ENCODE assay signal across 11 cellular contexts in genomic region chrX:2401590-2402360, GRCh38.
A peak's percentile ranks its signal among the peaks of the same experiment; 100 is the strongest.
DNase-seq lines count a peak whose midpoint lies in the region; ATAC-seq, FAIRE-seq and TF ChIP-seq lines count a peak whose summit lies in the region.
"Had no signal": no experiment of that assay in that cellular context is flagged by ENCODE, and none has a peak within 500 bp of the region (broad histone marks: within the 10 kb centered on the region; RNA-seq: fewer than 3 reads in every experiment).

No MANE protein-coding gene starts in this region.

- no peak overlapping the region for H3K4me3 ChIP-seq in kidney epithelial cell (ENCODE audit: low read depth, low read length)
- H3K4me3 ChIP-seq in H7 (ENCODE audit: insufficient read depth, low read depth, low read length) = no peak overlapping the region

- no peak overlapping the region for H2BK12ac ChIP-seq in H9 (ENCODE audit: insufficient read length, low read depth, low read length)

- H3K9me3 ChIP-seq in H9 (ENCODE audit: control insufficient read depth, low read depth, low read length) = peaks cover 3% of the 10 kb centered on the region
- H3K9me3 ChIP-seq: neutrophil had no signal

- peaks cover under 1% of the 10 kb centered on the region for H3K79me1 ChIP-seq in H9 (ENCODE audit: insufficient read depth, low read depth, low read length, poor library complexity, severe bottlenecking)

- H3K27me3 ChIP-seq in H9 (ENCODE audit: insufficient read depth, low read length) (no peaks in the 10 kb centered on the region), kidney epithelial cell (ENCODE audit: control insufficient read depth, insufficient read depth, low read length) (no peaks in the 10 kb centered on the region), H7 (ENCODE audit: control insufficient read depth, insufficient read depth, low read length) (no peaks in the 10 kb centered on the region)
- H3K27me3 ChIP-seq: neutrophil had no signal

- no peaks in the 10 kb centered on the region for H3K23me2 ChIP-seq in H9 (ENCODE audit: insufficient read length, low read depth, low read length, poor library complexity, severe bottlenecking)

- H3K27me3 Mint-ChIP-seq in H9 (ENCODE audit: low read depth) = no peaks in the 10 kb centered on the region
- H3K27me3 Mint-ChIP-seq: activated naive CD4-positive, alpha-beta T cell treated with anti-CD3 and anti-CD28 coated beads, Interleukin-2, amount 50 U/mL, for 24 hours had no signal

- DNase-seq in H9 (no peak), caudate nucleus (lab: John Stamatoyannopoulos, UW) (no peak), kidney epithelial cell (ENCODE audit: low read depth) (peak; percentile 74), sciatic nerve (ENCODE audit: low spot score) (no peak), H7 (no peak), NCI-H446 treated with DMSO at 0.1 percent for 48 hours (lab: John Stamatoyannopoulos, UW) (no peak), GM19239 (ENCODE audit: insufficient read length, low spot score) (no peak)

- H3K4me3 Mint-ChIP-seq in H9 = no peak overlapping the region
- H3K4me3 Mint-ChIP-seq: activated naive CD4-positive, alpha-beta T cell treated with anti-CD3 and anti-CD28 coated beads, Interleukin-2, amount 50 U/mL, for 24 hours had no signal

- peak; percentile 22 for ATAC-seq in sciatic nerve
- ATAC-seq in GM21390 (IDR thresholded peaks at IDR 0.05; ENCODE audit: unreplicated experiment) = no peak
- ATAC-seq: activated CD4-positive, CD25-positive, alpha-beta regulatory T cell treated with anti-CD3 and anti-CD28 coated beads, Interleukin-2, amount 50 U/mL, for 24 hours had no signal

- no CpG with 5 or more reads among the region's 21 CpGs for WGBS in H9 (ENCODE audit: extremely low coverage, insufficient read length, low lambda C conversion rate)

- H2BK120ac ChIP-seq in H9 (ENCODE audit: low read depth, low read length, poor library complexity, severe bottlenecking) = no peak overlapping the region

- H3K4me1 ChIP-seq in H9 (ENCODE audit: insufficient read depth, low read length) = no peaks in the 10 kb centered on the region; the same call in 1 of the 2 replicates

- H2AK5ac ChIP-seq in H9 (ENCODE audit: insufficient read length, low read length) = no peak overlapping the region

- H3K4ac ChIP-seq in H9 (ENCODE audit: low read depth, low read length) = no peak overlapping the region

- no peak overlapping the region for H2BK20ac ChIP-seq in H9 (ENCODE audit: low read depth, low read length, poor library complexity, severe bottlenecking)

- H4K91ac ChIP-seq in H9 (ENCODE audit: insufficient read length, low read depth, low read length) = no peak overlapping the region

- intact Hi-C loops in sciatic nerve (cut with DNase I) = no loop called here

- H3K36me3 ChIP-seq in kidney epithelial cell (ENCODE audit: control insufficient read depth, insufficient read depth, low read length) (no peaks in the 10 kb centered on the region), H7 (replicated peaks; ENCODE audit: control insufficient read depth, insufficient read depth, low read length) (peaks cover under 1% of the 10 kb centered on the region)

- H3K23ac ChIP-seq in H9 (ENCODE audit: insufficient read length, low read depth, low read length) = no peak overlapping the region

- no peak overlapping the region for H4K8ac ChIP-seq in H9 (replicated peaks; ENCODE audit: insufficient read length, low read depth, low read length)

- H3K27ac ChIP-seq in H9 (ENCODE audit: insufficient read length, low read depth, low read length) (no peak overlapping the region), caudate nucleus (ENCODE audit: low read depth, low read length) (peak overlapping the region; percentile 48)
- H3K27ac ChIP-seq: neutrophil had no signal

- FAIRE-seq in GM19239 (lab: Jason Lieb, UNC) = no peak

- no peaks in the 10 kb centered on the region for H4K20me1 ChIP-seq in H9 (ENCODE audit: control insufficient read depth, insufficient read depth, insufficient read length)

- H3K4me1 Mint-ChIP-seq in H9 = peaks cover 18 to 24% of the 10 kb centered on the region in 2 experiments
- H3K4me1 Mint-ChIP-seq: activated naive CD4-positive, alpha-beta T cell treated with anti-CD3 and anti-CD28 coated beads, Interleukin-2, amount 50 U/mL, for 24 hours had no signal

- H3K36me3 Mint-ChIP-seq in H9 (ENCODE audit: insufficient read depth in 1 of 3, low read depth in 3 of 3) = peaks cover 4 to 27% (median 13%) of the 10 kb centered on the region in 3 experiments; a peak in 6 of 7 replicates

- H3K18ac ChIP-seq in H9 (ENCODE audit: insufficient read length, low read depth, low read length) = no peak overlapping the region

- H3K79me2 ChIP-seq in H9 (ENCODE audit: insufficient read depth, low read length) = no peaks in the 10 kb centered on the region; the same call in 1 of the 2 replicates

- H3K56ac ChIP-seq in H9 (ENCODE audit: insufficient read length, low read depth, low read length) = no peak overlapping the region

- no peak overlapping the region for H3T11ph ChIP-seq in H9 (ENCODE audit: low read length)

- no peak overlapping the region for H2BK15ac ChIP-seq in H9 (ENCODE audit: low read depth, low read length)

- no peak overlapping the region for H3K9ac ChIP-seq in H9 (ENCODE audit: extremely low read depth, insufficient read length, low read length)

- TF ChIP-seq CTCF in H9 (conservative IDR thresholded peaks at IDR 0.05) (no peak), kidney epithelial cell (IDR thresholded peaks at IDR 0.05; ENCODE audit: insufficient read depth, low read length, poor library complexity, severe bottlenecking) (no peak)

- H4K5ac ChIP-seq in H9 (ENCODE audit: insufficient read length, low read depth, low read length) = no peak overlapping the region

- H2AFZ ChIP-seq in H9 (ENCODE audit: low read length) = no peak overlapping the region

- H3K27ac Mint-ChIP-seq in H9 = peak overlapping the region; percentile 20 to 73 (median 49); a peak in 5 of 7 replicates
- H3K27ac Mint-ChIP-seq: activated naive CD4-positive, alpha-beta T cell treated with anti-CD3 and anti-CD28 coated beads, Interleukin-2, amount 50 U/mL, for 24 hours had no signal

- no peak overlapping the region for H2BK5ac ChIP-seq in H9 (ENCODE audit: insufficient read length, low read length)

- peak overlapping the region; percentile 6; the same call in 1 of the 2 replicates for H3K14ac ChIP-seq in H9 (ENCODE audit: insufficient read depth, low read length)

- H3K9me3 Mint-ChIP-seq in H9 = peaks cover 4% of the 10 kb centered on the region in 2 experiments
- H3K9me3 Mint-ChIP-seq: activated naive CD4-positive, alpha-beta T cell treated with anti-CD3 and anti-CD28 coated beads, Interleukin-2, amount 50 U/mL, for 24 hours had no signal

- H3K4me2 ChIP-seq in H9 (ENCODE audit: insufficient read depth, insufficient read length, low read length) = no peak overlapping the region
